In genomic region chr16:67426950-67427349, GRCh38 we compare ENCODE assay signal across 19 cellular contexts. TPM values are rescaled to one million over a fixed set of nuclear protein-coding genes. Genes with fewer than 3 reads are reported as not detected.
"Had no signal": no experiment of that assay in that cellular context is flagged by ENCODE, and none has a peak within 500 bp of the region (broad histone marks: within the 10 kb centered on the region; RNA-seq: fewer than 3 reads in every experiment).

No MANE protein-coding gene starts in this region.

- H3K9me3 Mint-ChIP-seq: activated CD4-positive, alpha-beta T cell treated with anti-CD3 and anti-CD28 coated beads, Interleukin-2, amount 10 ng/mL, durations not matched to agents 7 days and 5 days; activated naive CD8-positive, alpha-beta T cell treated with anti-CD3 and anti-CD28 coated beads, Interleukin-2, amount 50 U/mL, for 24 hours; activated T-cell treated with anti-CD3 and anti-CD28 coated beads, Interleukin-2, amount 50 U/mL, for 72 hours; nephron progenitor cell; T-helper 2 cell treated with Interferon-gamma antibody and Interleukin-4, amounts not matched to agents 5 μg/mL and 100 μg/mL, for 36 hours had no signal

- ATAC-seq: activated naive CD8-positive, alpha-beta T cell treated with anti-CD3 and anti-CD28 coated beads, Interleukin-2, amount 50 U/mL, for 24 hours; activated T-cell treated with anti-CD3 and anti-CD28 coated beads, Interleukin-2, amount 50 U/mL, for 72 hours; psoas muscle; upper lobe of right lung had no signal

- H3K36me3 ChIP-seq: ascending aorta, colonic mucosa, esophagus muscularis mucosa, sigmoid colon, stomach, upper lobe of right lung had no signal

- H3K27me3 ChIP-seq: colonic mucosa, testis had no signal

- H3K4me3 Mint-ChIP-seq: activated CD4-positive, alpha-beta T cell treated with anti-CD3 and anti-CD28 coated beads, Interleukin-2, amount 10 ng/mL, durations not matched to agents 7 days and 5 days; activated naive CD8-positive, alpha-beta T cell treated with anti-CD3 and anti-CD28 coated beads, Interleukin-2, amount 50 U/mL, for 24 hours; activated T-cell treated with anti-CD3 and anti-CD28 coated beads, Interleukin-2, amount 50 U/mL, for 72 hours; nephron progenitor cell; T-helper 2 cell treated with Interferon-gamma antibody and Interleukin-4, amounts not matched to agents 5 μg/mL and 100 μg/mL, for 36 hours had no signal

- H3K27ac ChIP-seq: ascending aorta, colonic mucosa, esophagus muscularis mucosa, psoas muscle, sigmoid colon, testis, upper lobe of right lung had no signal

- H3K27ac Mint-ChIP-seq: activated CD4-positive, alpha-beta T cell treated with anti-CD3 and anti-CD28 coated beads, Interleukin-2, amount 10 ng/mL, durations not matched to agents 7 days and 5 days; activated naive CD8-positive, alpha-beta T cell treated with anti-CD3 and anti-CD28 coated beads, Interleukin-2, amount 50 U/mL, for 24 hours; activated T-cell treated with anti-CD3 and anti-CD28 coated beads, Interleukin-2, amount 50 U/mL, for 72 hours; nephron progenitor cell; T-helper 2 cell treated with Interferon-gamma antibody and Interleukin-4, amounts not matched to agents 5 μg/mL and 100 μg/mL, for 36 hours had no signal

- H3K4me3 ChIP-seq: ascending aorta, colonic mucosa, esophagus muscularis mucosa, psoas muscle, sigmoid colon, stomach, testis, upper lobe of right lung had no signal

- DNase-seq: activated CD4-positive, alpha-beta T cell treated with anti-CD3 and anti-CD28 coated beads, Interleukin-2, amount 10 ng/mL, durations not matched to agents 7 days and 5 days; activated CD8-positive, alpha-beta memory T cell treated with anti-CD3 and anti-CD28 coated beads, Interleukin-2, amount 50 U/mL, for 48 hours; activated naive CD4-positive, alpha-beta T cell treated with Interleukin-2 at 50 U/mL for 16 hours; activated naive CD8-positive, alpha-beta T cell treated with anti-CD3 and anti-CD28 coated beads, Interleukin-2, amount 50 U/mL, for 24 hours; activated T-cell treated with anti-CD3 and anti-CD28 coated beads, Interleukin-2, amount 50 U/mL, for 72 hours; colonic mucosa; foreskin melanocyte; nephron progenitor cell; psoas muscle; sigmoid colon; stimulated activated CD4-positive, alpha-beta T cell treated with anti-CD3 and anti-CD28 coated beads, Interleukin-12 subunit alpha, Interleukin-12 subunit beta, amount 100 ng/mL, for 4 hours; stimulated activated CD4-positive, alpha-beta T cell treated with anti-CD3 and anti-CD28 coated beads, Interleukin-2, amount 100 ng/mL, for 24 hours; stomach; testis; upper lobe of right lung had no signal

RNA-seq across cellular contexts. Expression of gene HSD11B2, which starts 4.0 kb away (rescaled TPM):
- total RNA-seq: activated CD4-positive, alpha-beta T cell treated with anti-CD3 and anti-CD28 coated beads, Interleukin-2, amount 10 ng/mL, durations not matched to agents 7 days and 5 days had no signal

RNA-seq across cellular contexts. Expression of gene TPPP3, which starts 33.7 kb away (rescaled TPM):
- total RNA-seq: activated CD4-positive, alpha-beta T cell treated with anti-CD3 and anti-CD28 coated beads, Interleukin-2, amount 10 ng/mL, durations not matched to agents 7 days and 5 days had no signal

RNA-seq across cellular contexts. Expression of gene AGRP, which starts 56.4 kb away (rescaled TPM):
- total RNA-seq: activated CD4-positive, alpha-beta T cell treated with anti-CD3 and anti-CD28 coated beads, Interleukin-2, amount 10 ng/mL, durations not matched to agents 7 days and 5 days; activated T-cell treated with anti-CD3 and anti-CD28 coated beads, Interleukin-2, amount 50 U/mL, for 72 hours; ascending aorta; colonic mucosa; esophagus muscularis mucosa; osteocyte; psoas muscle; sigmoid colon; stomach had no signal
- polyA plus RNA-seq: psoas muscle, sigmoid colon, stomach had no signal
